ENCODE assay signal across 11 cellular contexts in the genomic region with DNA sequence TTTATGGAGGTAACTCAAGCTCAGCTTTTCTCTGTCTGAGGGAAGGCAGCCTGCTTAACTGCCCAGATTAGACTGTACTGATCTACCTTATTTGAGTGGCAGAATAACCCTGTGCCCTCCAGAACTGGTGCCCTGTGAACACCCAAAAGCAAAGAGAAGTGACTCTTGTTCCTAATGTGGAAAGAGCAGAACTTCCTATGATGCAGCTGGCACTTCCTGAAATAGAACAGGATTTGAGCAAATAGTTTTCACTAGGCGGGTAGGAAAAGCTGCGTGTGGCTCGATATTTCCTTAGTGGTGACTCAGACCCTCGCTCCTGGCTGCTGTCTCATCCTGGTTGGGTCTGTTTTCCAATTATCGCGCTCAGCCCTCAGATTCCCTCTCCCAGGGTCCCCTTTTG.
DNase-seq lines count a peak whose midpoint lies in the region; ATAC-seq and TF ChIP-seq lines count a peak whose summit lies in the region.
"Had no signal": no experiment of that assay in that cellular context is flagged by ENCODE, and none has a peak within 500 bp of the region (broad histone marks: within the 10 kb centered on the region; RNA-seq: fewer than 3 reads in every experiment).

No MANE protein-coding gene starts in this region.

- ATAC-seq in PC-3 (peak; percentile 78), GM18873 (IDR thresholded peaks at IDR 0.05; ENCODE audit: low FRiP score, unreplicated experiment) (no peak), GM21576 (IDR thresholded peaks at IDR 0.05; ENCODE audit: unreplicated experiment) (no peak), HG02588 (IDR thresholded peaks at IDR 0.05; ENCODE audit: unreplicated experiment) (no peak)

- peak overlapping the region; percentile 66 for H3K4me2 ChIP-seq in PC-3 (ENCODE audit: low read length)
- H3K4me2 ChIP-seq in osteoblast (ENCODE audit: insufficient read depth, low read length): peak overlapping the region; percentile 65

- TF ChIP-seq CTCF in PC-3 (conservative IDR thresholded peaks at IDR 0.05; ENCODE audit: low read depth, low read length) (no peak), osteoblast (IDR thresholded peaks at IDR 0.05; ENCODE audit: extremely low read depth, low read depth, low read length) (no peak)

- peaks cover 40% of the 10 kb centered on the region for H3F3A ChIP-seq in PC-3 (ENCODE audit: low read length, unreplicated experiment)

- peak overlapping the region; percentile 72 for H3K9ac ChIP-seq in PC-3 (ENCODE audit: low read length)

- H3K4me1 ChIP-seq in PC-3 (ENCODE audit: insufficient read depth, low read length) (peaks cover 83% of the 10 kb centered on the region), osteoblast (ENCODE audit: insufficient read depth, low read length) (peaks cover 52% of the 10 kb centered on the region)

- H4K20me1 ChIP-seq in PC-3 (ENCODE audit: low read length) (no peaks in the 10 kb centered on the region), osteoblast (ENCODE audit: insufficient read depth, low read length) (no peaks in the 10 kb centered on the region)

- H2AFZ ChIP-seq in PC-3 (ENCODE audit: low read length) (peak overlapping the region; percentile 5; the same call in 1 of the 2 replicates), osteoblast (ENCODE audit: low read length) (peak overlapping the region; percentile 49)

- no peaks in the 10 kb centered on the region for H3K79me2 ChIP-seq in PC-3 (ENCODE audit: low read length)
- no peaks in the 10 kb centered on the region for H3K79me2 ChIP-seq in osteoblast (ENCODE audit: insufficient read depth, low read length)

- H3K4me3 ChIP-seq in PC-3 (ENCODE audit: low read length) (peak overlapping the region; percentile 17; the same call in 1 of the 2 replicates), osteoblast (ENCODE audit: insufficient read depth, low read length) (no peak overlapping the region)

- no peaks in the 10 kb centered on the region for H3K27me3 ChIP-seq in PC-3 (ENCODE audit: low read length)
- H3K27me3 ChIP-seq in osteoblast (ENCODE audit: insufficient read depth, low read length): no peaks in the 10 kb centered on the region

- POLR2A ChIA-PET in PC-3 (lab: Charles Lee; ENCODE audit: unreplicated experiment): interaction anchor here (0.6 to 1.0 kb wide), 4 partner anchors 12 to 151 kb away, joined by 3 to 5 read pairs (median 4); no protein-coding TSS in a partner anchor

- no peaks in the 10 kb centered on the region for H3K9me3 ChIP-seq in PC-3 (ENCODE audit: low read length)
- H3K9me3 ChIP-seq in osteoblast (ENCODE audit: low read depth, low read length): no peaks in the 10 kb centered on the region

- no peaks in the 10 kb centered on the region for H3K36me3 ChIP-seq in PC-3 (ENCODE audit: low read depth, low read length)
- no peaks in the 10 kb centered on the region for H3K36me3 ChIP-seq in osteoblast (ENCODE audit: insufficient read depth, low read length)

- H3K27ac ChIP-seq in PC-3 (ENCODE audit: low read length) (peak overlapping the region; percentile 90), osteoblast (ENCODE audit: low read depth, low read length) (peak overlapping the region; percentile 97)

- no TSS peak for BruUV-seq in PC-3 (replicated peaks; lab: Mats Ljungman, UMichigan)

- DNase-seq in AG20443 (ENCODE audit: low spot score): peak; percentile 86
- DNase-seq in PC-3: peak; percentile 100
- peak; percentile 72 for DNase-seq in fibroblast of gingiva (ENCODE audit: low read depth)
- peak; percentile 90 for DNase-seq in osteoblast (ENCODE audit: insufficient read length, low spot score, missing footprints)
- no peak for DNase-seq in activated effector memory CD4-positive, alpha-beta T cell treated with anti-CD3 and anti-CD28 coated beads, Interleukin-2, amount 50 U/mL, for 16 hours
- DNase-seq: activated CD8-positive, alpha-beta memory T cell treated with anti-CD3 and anti-CD28 coated beads, Interleukin-2, amount 50 U/mL, for 48 hours; GF-D8; NCI-H774 had no signal

- intact Hi-C loops in PC-3 (cut with micrococcal nuclease): loop anchor here (1.0 to 10.0 kb wide), 4 partner anchors 8 to 1078 kb away; no protein-coding TSS in a partner anchor

- no peaks in the 10 kb centered on the region for H3K9me2 ChIP-seq in PC-3 (replicated peaks; ENCODE audit: low read length)

- CTCF ChIA-PET in PC-3 (lab: Charles Lee): interaction anchor here (1.1 kb wide), 1 partner anchor 61 kb away, joined by 3 read pairs; no protein-coding TSS in a partner anchor
